ENCODE assay signal across 13 cellular contexts in the genomic region with DNA sequence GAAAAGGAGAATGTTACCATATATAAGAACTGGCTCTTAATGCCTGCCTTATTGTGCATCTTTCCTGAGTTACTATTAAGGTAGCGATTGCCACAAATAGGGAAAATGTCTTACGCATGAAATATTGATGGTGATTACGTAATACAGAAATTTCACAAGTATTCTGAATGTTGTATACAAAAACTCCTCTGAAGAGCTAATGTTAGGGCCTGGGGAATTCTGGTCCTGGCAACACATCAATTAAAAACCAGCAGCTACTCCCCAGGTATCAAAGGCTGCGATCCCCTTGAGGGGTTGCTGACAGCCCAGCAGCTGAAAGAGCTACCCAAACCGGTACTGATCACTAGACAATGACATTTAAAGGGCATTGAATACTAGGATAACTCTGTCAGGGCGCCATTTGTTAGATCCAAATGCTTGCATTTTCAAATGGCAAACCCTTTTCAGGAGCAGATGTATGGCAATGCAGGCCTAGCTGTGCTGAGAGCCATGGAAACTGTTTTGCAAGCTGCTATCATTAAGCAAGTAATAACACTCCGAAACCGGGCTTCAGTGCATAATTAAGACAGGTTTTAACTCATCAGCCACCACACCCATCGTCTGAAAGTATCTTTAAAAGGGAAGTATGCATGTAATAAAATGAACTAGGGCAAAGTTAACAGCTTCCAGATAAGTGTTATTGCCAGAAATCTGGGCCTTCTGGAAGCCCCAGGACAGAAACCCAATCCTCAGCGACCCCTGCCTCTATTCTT.
DNase-seq lines count a peak whose midpoint lies in the region; ATAC-seq, FAIRE-seq and TF ChIP-seq lines count a peak whose summit lies in the region.
"Had no signal": no experiment of that assay in that cellular context is flagged by ENCODE, and none has a peak within 500 bp of the region (broad histone marks: within the 10 kb centered on the region; RNA-seq: fewer than 3 reads in every experiment).

No MANE protein-coding gene starts in this region.

- TF ChIP-seq CTCF in K562 (IDR thresholded peaks at IDR 0.05 in 2 of 3, conservative IDR thresholded peaks at IDR 0.05 in 1 of 3; ENCODE audit: insufficient read depth in 2 of 3, low read depth in 1 of 3, low read length in 3 of 3): no peak
- no peak for TF ChIP-seq CTCF in left ventricle myocardium inferior (IDR thresholded peaks at IDR 0.05; ENCODE audit: borderline replicate concordance)

- TF ChIP-seq POLR2A in K562 (conservative IDR thresholded peaks at IDR 0.05): no peak

- in situ Hi-C loops in K562 (cut with MboI): no loop called here

- no peaks in the 10 kb centered on the region for H3K9me3 ChIP-seq in K562 (replicated peaks; ENCODE audit: control insufficient read depth, insufficient read depth, low read depth, low read length)
- no peaks in the 10 kb centered on the region for H3K9me3 ChIP-seq in muscle layer of duodenum (ENCODE audit: control insufficient read depth in 1 of 2, low read length in 2 of 2)
- no peaks in the 10 kb centered on the region for H3K9me3 ChIP-seq in left ventricle myocardium inferior (replicated peaks)

- ATAC-seq in HG03520 (IDR thresholded peaks at IDR 0.05; ENCODE audit: unreplicated experiment): peak; percentile 71
- no peak for ATAC-seq in K562
- ATAC-seq in GM18502 (IDR thresholded peaks at IDR 0.05; ENCODE audit: poor library complexity, unreplicated experiment): no peak
- ATAC-seq: natural killer cell had no signal

- intact Hi-C loops in K562 (cut with micrococcal nuclease): no loop called here
- intact Hi-C loops in left ventricle myocardium inferior (cut with micrococcal nuclease): no loop called here
- intact Hi-C loops in posterior vena cava (cut with DNase I): no loop called here

- H3K4me3 ChIP-seq in K562: no peak overlapping the region
- no peak overlapping the region for H3K4me3 ChIP-seq in muscle layer of duodenum (ENCODE audit: low read depth in 1 of 2, low read length in 2 of 2)
- H3K4me3 ChIP-seq in left ventricle myocardium inferior: no peak overlapping the region
- H3K4me3 ChIP-seq: coronary artery had no signal

- H3K79me2 ChIP-seq in K562 (ENCODE audit: control insufficient read depth, insufficient read depth, low read length): no peaks in the 10 kb centered on the region

- WGBS in K562 (ENCODE audit: insufficient coverage, low coverage, missing lambda C conversion rate): 45% methylated on average over 10 of the region's 10 CpGs

- H3K4me2 ChIP-seq in K562 (ENCODE audit: insufficient read depth, low read length): no peak overlapping the region

- H3K9ac ChIP-seq in K562 (ENCODE audit: insufficient read depth in 1 of 2, low read depth in 2 of 2, low read length in 2 of 2): no peak overlapping the region

- no peaks in the 10 kb centered on the region for H4K20me1 ChIP-seq in K562 (replicated peaks; ENCODE audit: control insufficient read depth, insufficient read depth, low read length)

- H3K4me1 ChIP-seq in K562 (replicated peaks in 1 of 2; ENCODE audit: control insufficient read depth in 2 of 2, insufficient read depth in 2 of 2, low read length in 2 of 2): peaks cover 15 to 28% of the 10 kb centered on the region in 2 experiments
- peaks cover 36 to 76% of the 10 kb centered on the region in 2 donors for H3K4me1 ChIP-seq in muscle layer of duodenum (ENCODE audit: control insufficient read depth in 1 of 2, insufficient read depth in 2 of 2, low read length in 2 of 2)
- H3K4me1 ChIP-seq in left ventricle myocardium inferior: peaks cover 52% of the 10 kb centered on the region

- H3K27ac ChIP-seq in K562 (ENCODE audit: extremely low read depth, low read depth, low read length) (no peak overlapping the region), muscle layer of duodenum (ENCODE audit: low read length) (peak overlapping the region; percentile 1), left ventricle myocardium inferior (replicated peaks) (no peak overlapping the region)

- TF ChIP-seq EP300 in K562 (IDR thresholded peaks at IDR 0.05; ENCODE audit: low read length): no peak

- 0 out of 2 replicates have a peak overlapping the region, but pooled peaks have one; percentile 5 for H2AFZ ChIP-seq in K562 (ENCODE audit: low read depth, low read length)

- no peak for TF ChIP-seq RAD21 in K562 (CRISPR knock-in tag; conservative IDR thresholded peaks at IDR 0.05 in 1 of 2, IDR thresholded peaks at IDR 0.05 in 1 of 2)

- H3K36me3 ChIP-seq in K562 (ENCODE audit: control insufficient read depth, insufficient read depth, low read length) (no peaks in the 10 kb centered on the region), muscle layer of duodenum (ENCODE audit: control insufficient read depth in 1 of 2, insufficient read depth in 2 of 2, low read length in 2 of 2) (no peaks in the 10 kb centered on the region), left ventricle myocardium inferior (no peaks in the 10 kb centered on the region)

- POLR2A ChIA-PET in K562 (lab: Yijun Ruan, JAX): interaction anchor here (0.7 to 1.4 kb wide), 3 partner anchors 9 to 14 kb away, joined by 3 to 4 read pairs (median 3); no protein-coding TSS in a partner anchor

- H3K27me3 ChIP-seq in K562 (ENCODE audit: control insufficient read depth in 2 of 2, insufficient read depth in 2 of 2, low read length in 2 of 2) (no peaks in the 10 kb centered on the region), muscle layer of duodenum (ENCODE audit: low read depth, low read length) (no peaks in the 10 kb centered on the region), left ventricle myocardium inferior (ENCODE audit: low read depth) (no peaks in the 10 kb centered on the region)

- H3K9me1 ChIP-seq in K562 (ENCODE audit: control insufficient read depth, insufficient read depth, low read length): no peaks in the 10 kb centered on the region

- FAIRE-seq in K562 (lab: Jason Lieb, UNC): no peak
- FAIRE-seq: GM12891 had no signal

- DNase-seq in CD1c-positive myeloid dendritic cell (ENCODE audit: extremely low spot score) (peak; percentile 76), K562 (ENCODE audit: extremely low read depth in 1 of 4, low spot score in 3 of 4) (no peak), left ventricle myocardium inferior (no peak), posterior vena cava (ENCODE audit: low spot score) (no peak)
- no peak for DNase-seq in activated CD4-positive, alpha-beta T cell treated with anti-CD3 and anti-CD28 coated beads for 48 hours
- DNase-seq: HCEC 1CT, natural killer cell, NCI-H510A had no signal

- no TSS peak for BruUV-seq in K562 (replicated peaks; lab: Mats Ljungman, UMichigan)

- CTCF ChIA-PET in K562 (lab: Yijun Ruan, JAX; ENCODE audit: low intra/inter-chr PET ratio): no interaction called here

TF ChIP-seq in K562, 482 proteins besides CTCF, POLR2A, EP300 and RAD21 (continues in another document):
- TF ChIP-seq CEBPG (CRISPR knock-in tag; IDR thresholded peaks at IDR 0.05) (no peak), CEBPG (tag; conservative IDR thresholded peaks at IDR 0.05 in 1 of 2, IDR thresholded peaks at IDR 0.05 in 1 of 2) (peak; percentile 82 to 95), CEBPB (tag; IDR thresholded peaks at IDR 0.05) (peak; percentile 97), RBFOX2 (IDR thresholded peaks at IDR 0.05; ENCODE audit: low read depth, low read length) (no peak), NFXL1 (CRISPR knock-in tag; IDR thresholded peaks at IDR 0.05) (no peak)
- TF ChIP-seq, protein P1, sequence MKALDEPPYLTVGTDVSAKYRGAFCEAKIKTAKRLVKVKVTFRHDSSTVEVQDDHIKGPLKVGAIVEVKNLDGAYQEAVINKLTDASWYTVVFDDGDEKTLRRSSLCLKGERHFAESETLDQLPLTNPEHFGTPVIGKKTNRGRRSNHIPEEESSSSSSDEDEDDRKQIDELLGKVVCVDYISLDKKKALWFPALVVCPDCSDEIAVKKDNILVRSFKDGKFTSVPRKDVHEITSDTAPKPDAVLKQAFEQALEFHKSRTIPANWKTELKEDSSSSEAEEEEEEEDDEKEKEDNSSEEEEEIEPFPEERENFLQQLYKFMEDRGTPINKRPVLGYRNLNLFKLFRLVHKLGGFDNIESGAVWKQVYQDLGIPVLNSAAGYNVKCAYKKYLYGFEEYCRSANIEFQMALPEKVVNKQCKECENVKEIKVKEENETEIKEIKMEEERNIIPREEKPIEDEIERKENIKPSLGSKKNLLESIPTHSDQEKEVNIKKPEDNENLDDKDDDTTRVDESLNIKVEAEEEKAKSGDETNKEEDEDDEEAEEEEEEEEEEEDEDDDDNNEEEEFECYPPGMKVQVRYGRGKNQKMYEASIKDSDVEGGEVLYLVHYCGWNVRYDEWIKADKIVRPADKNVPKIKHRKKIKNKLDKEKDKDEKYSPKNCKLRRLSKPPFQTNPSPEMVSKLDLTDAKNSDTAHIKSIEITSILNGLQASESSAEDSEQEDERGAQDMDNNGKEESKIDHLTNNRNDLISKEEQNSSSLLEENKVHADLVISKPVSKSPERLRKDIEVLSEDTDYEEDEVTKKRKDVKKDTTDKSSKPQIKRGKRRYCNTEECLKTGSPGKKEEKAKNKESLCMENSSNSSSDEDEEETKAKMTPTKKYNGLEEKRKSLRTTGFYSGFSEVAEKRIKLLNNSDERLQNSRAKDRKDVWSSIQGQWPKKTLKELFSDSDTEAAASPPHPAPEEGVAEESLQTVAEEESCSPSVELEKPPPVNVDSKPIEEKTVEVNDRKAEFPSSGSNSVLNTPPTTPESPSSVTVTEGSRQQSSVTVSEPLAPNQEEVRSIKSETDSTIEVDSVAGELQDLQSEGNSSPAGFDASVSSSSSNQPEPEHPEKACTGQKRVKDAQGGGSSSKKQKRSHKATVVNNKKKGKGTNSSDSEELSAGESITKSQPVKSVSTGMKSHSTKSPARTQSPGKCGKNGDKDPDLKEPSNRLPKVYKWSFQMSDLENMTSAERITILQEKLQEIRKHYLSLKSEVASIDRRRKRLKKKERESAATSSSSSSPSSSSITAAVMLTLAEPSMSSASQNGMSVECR (CRISPR knock-in tag; IDR thresholded peaks at IDR 0.05): no peak
- TF ChIP-seq, protein P2, sequence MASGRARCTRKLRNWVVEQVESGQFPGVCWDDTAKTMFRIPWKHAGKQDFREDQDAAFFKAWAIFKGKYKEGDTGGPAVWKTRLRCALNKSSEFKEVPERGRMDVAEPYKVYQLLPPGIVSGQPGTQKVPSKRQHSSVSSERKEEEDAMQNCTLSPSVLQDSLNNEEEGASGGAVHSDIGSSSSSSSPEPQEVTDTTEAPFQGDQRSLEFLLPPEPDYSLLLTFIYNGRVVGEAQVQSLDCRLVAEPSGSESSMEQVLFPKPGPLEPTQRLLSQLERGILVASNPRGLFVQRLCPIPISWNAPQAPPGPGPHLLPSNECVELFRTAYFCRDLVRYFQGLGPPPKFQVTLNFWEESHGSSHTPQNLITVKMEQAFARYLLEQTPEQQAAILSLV (tag; IDR thresholded peaks at IDR 0.05): 0 out of 2 replicates have a peak, but pooled peaks have one; percentile 46
- TF ChIP-seq, protein P3, sequence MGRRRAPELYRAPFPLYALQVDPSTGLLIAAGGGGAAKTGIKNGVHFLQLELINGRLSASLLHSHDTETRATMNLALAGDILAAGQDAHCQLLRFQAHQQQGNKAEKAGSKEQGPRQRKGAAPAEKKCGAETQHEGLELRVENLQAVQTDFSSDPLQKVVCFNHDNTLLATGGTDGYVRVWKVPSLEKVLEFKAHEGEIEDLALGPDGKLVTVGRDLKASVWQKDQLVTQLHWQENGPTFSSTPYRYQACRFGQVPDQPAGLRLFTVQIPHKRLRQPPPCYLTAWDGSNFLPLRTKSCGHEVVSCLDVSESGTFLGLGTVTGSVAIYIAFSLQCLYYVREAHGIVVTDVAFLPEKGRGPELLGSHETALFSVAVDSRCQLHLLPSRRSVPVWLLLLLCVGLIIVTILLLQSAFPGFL (CRISPR knock-in tag; IDR thresholded peaks at IDR 0.05): no peak
